In the genomic region with DNA sequence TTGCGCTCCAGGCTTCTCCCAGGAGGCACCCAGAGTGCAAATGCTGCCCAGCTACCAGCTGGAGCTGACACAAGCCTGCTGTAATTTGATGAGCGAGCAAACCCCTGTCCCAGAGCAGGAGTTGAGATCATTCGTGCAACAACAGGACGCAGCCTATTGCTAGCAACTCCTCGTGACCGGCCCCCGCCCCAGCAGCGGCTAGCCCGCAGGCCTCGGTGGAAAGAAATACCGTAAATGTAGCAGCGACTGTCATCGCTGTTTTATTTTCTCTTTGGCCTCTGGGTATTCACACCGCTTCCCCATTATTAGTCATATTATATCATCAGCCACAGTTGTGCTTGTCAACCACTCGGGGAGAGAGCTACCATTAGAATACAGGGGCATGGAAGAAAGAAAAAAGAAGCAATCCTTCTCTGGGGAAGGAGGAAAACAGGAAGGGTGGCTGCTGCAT, we compare ENCODE assay signal across 8 cellular contexts. TPM values are rescaled to one million over a fixed set of nuclear protein-coding genes. Genes with fewer than 3 reads are reported as not detected.
A peak's percentile ranks its signal among the peaks of the same experiment; 100 is the strongest.
DNase-seq lines count a peak whose midpoint lies in the region; ATAC-seq lines count a peak whose summit lies in the region.

No MANE protein-coding gene starts in this region.

- H3K4me1 Mint-ChIP-seq in effector memory CD8-positive, alpha-beta T cell (ENCODE audit: low read depth in 2 of 2): peaks cover 8 to 22% of the 10 kb centered on the region in 2 donors

- H3K9me3 Mint-ChIP-seq in effector memory CD8-positive, alpha-beta T cell: no peaks in the 10 kb centered on the region

- DNase-seq in GM03348 (ENCODE audit: low spot score): peak; percentile 85
- peak; percentile 53 for DNase-seq in SK-N-DZ (ENCODE audit: low spot score)
- DNase-seq in effector memory CD8-positive, alpha-beta T cell: peak in 2 of 3 experiments; percentile 37 to 40
- peak; percentile 89 for DNase-seq in posterior vena cava (ENCODE audit: low spot score)
- DNase-seq in NCI-H82 (lab: John Stamatoyannopoulos, UW): no peak
- DNase-seq in nucleus accumbens (lab: John Stamatoyannopoulos, UW): no peak
- no peak for DNase-seq in DMS53 (lab: John Stamatoyannopoulos, UW)

- intact Hi-C loops in posterior vena cava (cut with DNase I): no loop called here

- peaks cover 2% of the 10 kb centered on the region for H3K36me3 Mint-ChIP-seq in effector memory CD8-positive, alpha-beta T cell (ENCODE audit: insufficient read depth)

- peak overlapping the region; percentile 27 to 87 for H3K27ac Mint-ChIP-seq in effector memory CD8-positive, alpha-beta T cell

- peak overlapping the region in 1 of 2 donors; percentile 74 for H3K4me3 Mint-ChIP-seq in effector memory CD8-positive, alpha-beta T cell

- peak; percentile 72 for ATAC-seq in effector memory CD8-positive, alpha-beta T cell (replicated peaks)
- ATAC-seq in GM19023 (IDR thresholded peaks at IDR 0.05; ENCODE audit: unreplicated experiment): no peak

- no peaks in the 10 kb centered on the region for H3K27me3 Mint-ChIP-seq in effector memory CD8-positive, alpha-beta T cell

RNA-seq across cellular contexts. Expression of gene ATXN10, which starts 59.2 kb away (rescaled TPM):
- 90.7 and 99.8 TPM in 2 replicates for polyA plus RNA-seq in SK-N-DZ (2014; cell fraction: cytosol; rRNA removed)
- 54.1 and 109 TPM in 2 replicates for polyA plus RNA-seq in SK-N-DZ (2014; cell fraction: nucleus; rRNA removed)
- total RNA-seq in posterior vena cava: 100 to 1,000 TPM; 108 to 117 TPM

Comparison
In these comparisons a context has a peak if more than half of its experiments do, and no peak if none do; other contexts are left out.
1. DNase-seq: peak in GM03348 (single experiment), SK-N-DZ (single experiment), effector memory CD8-positive, alpha-beta T cell (2 of 3) and posterior vena cava (single experiment); none in NCI-H82 (single experiment), nucleus accumbens (0 of 56) and DMS53 (single experiment).